Comparison of ENCODE assay signal across 14 cellular contexts in genomic region chr3:124282751-124283643, GRCh38.
DNase-seq lines count a peak whose midpoint lies in the region; ATAC-seq and TF ChIP-seq lines count a peak whose summit lies in the region.
"Had no signal": no experiment of that assay in that cellular context is flagged by ENCODE, and none has a peak within 500 bp of the region (broad histone marks: within the 10 kb centered on the region; RNA-seq: fewer than 3 reads in every experiment).

No MANE protein-coding gene starts in this region.

- H3K4me1 ChIP-seq in ascending aorta (peaks cover 31 to 86% of the 10 kb centered on the region in 2 donors), right cardiac atrium (ENCODE audit: control insufficient read depth, insufficient read depth, low read length) (peaks cover under 1% of the 10 kb centered on the region), stomach smooth muscle (ENCODE audit: control insufficient read depth, insufficient read depth, low read length) (peaks cover 49% of the 10 kb centered on the region)

- peak overlapping the region; percentile 92 to 98 for H3K27ac ChIP-seq in ascending aorta
- H3K27ac ChIP-seq in right cardiac atrium (ENCODE audit: low read length), result no peak overlapping the region
- peak overlapping the region; percentile 97 for H3K27ac ChIP-seq in stomach smooth muscle (ENCODE audit: low read length)
- H3K27ac ChIP-seq: C4-2B had no signal

- no peak overlapping the region for H3K4me3 Mint-ChIP-seq in mesothelial cell of epicardium
- no peak overlapping the region for H3K4me3 Mint-ChIP-seq in activated CD8-positive, alpha-beta memory T cell treated with anti-CD3 and anti-CD28 coated beads, Interleukin-2, amount 10 ng/mL, durations not matched to agents 7 days and 5 days
- H3K4me3 Mint-ChIP-seq: activated CD4-positive, alpha-beta T cell treated with anti-CD3 and anti-CD28 coated beads, Interleukin-2, amount 10 ng/mL, durations not matched to agents 7 days and 5 days had no signal

- peak overlapping the region in 1 of 2 donors; percentile 61 for H3K9ac ChIP-seq in stomach smooth muscle (ENCODE audit: low read length in 2 of 2)

- CTCF ChIA-PET in activated CD8-positive, alpha-beta memory T cell treated with anti-CD3 and anti-CD28 coated beads, Interleukin-2, amount 10 ng/mL, durations not matched to agents 7 days and 5 days (lab: Charles Lee), result no interaction called here

- H3K27ac Mint-ChIP-seq in mesothelial cell of epicardium, result no peak overlapping the region
- no peak overlapping the region for H3K27ac Mint-ChIP-seq in activated CD8-positive, alpha-beta memory T cell treated with anti-CD3 and anti-CD28 coated beads, Interleukin-2, amount 10 ng/mL, durations not matched to agents 7 days and 5 days
- H3K27ac Mint-ChIP-seq: activated CD4-positive, alpha-beta T cell treated with anti-CD3 and anti-CD28 coated beads, Interleukin-2, amount 10 ng/mL, durations not matched to agents 7 days and 5 days had no signal

- peaks cover under 1% of the 10 kb centered on the region for H3K9me3 Mint-ChIP-seq in mesothelial cell of epicardium
- no peaks in the 10 kb centered on the region for H3K9me3 Mint-ChIP-seq in activated CD8-positive, alpha-beta memory T cell treated with anti-CD3 and anti-CD28 coated beads, Interleukin-2, amount 10 ng/mL, durations not matched to agents 7 days and 5 days (ENCODE audit: low read depth)
- H3K9me3 Mint-ChIP-seq: activated CD4-positive, alpha-beta T cell treated with anti-CD3 and anti-CD28 coated beads, Interleukin-2, amount 10 ng/mL, durations not matched to agents 7 days and 5 days had no signal

- 34% methylated on average over 3 of the region's 3 CpGs for WGBS in right cardiac atrium

- no peak overlapping the region for H3K4me3 ChIP-seq in ascending aorta
- no peak overlapping the region for H3K4me3 ChIP-seq in right cardiac atrium (ENCODE audit: low read length)
- peak overlapping the region in 1 of 2 donors; percentile 47 for H3K4me3 ChIP-seq in stomach smooth muscle (ENCODE audit: low read length in 2 of 2)
- H3K4me3 ChIP-seq: adrenal gland had no signal

- ATAC-seq in right cardiac atrium, result peak; percentile 26 to 60
- ATAC-seq in activated CD8-positive, alpha-beta memory T cell treated with anti-CD3 and anti-CD28 coated beads, Interleukin-2, amount 10 ng/mL, durations not matched to agents 7 days and 5 days, result no peak

- peaks cover 3% of the 10 kb centered on the region for H3K27me3 Mint-ChIP-seq in mesothelial cell of epicardium (ENCODE audit: low read depth)
- peaks cover 3% of the 10 kb centered on the region for H3K27me3 Mint-ChIP-seq in activated CD8-positive, alpha-beta memory T cell treated with anti-CD3 and anti-CD28 coated beads, Interleukin-2, amount 10 ng/mL, durations not matched to agents 7 days and 5 days

- H3K36me3 Mint-ChIP-seq in mesothelial cell of epicardium, result no peaks in the 10 kb centered on the region
- no peaks in the 10 kb centered on the region for H3K36me3 Mint-ChIP-seq in activated CD8-positive, alpha-beta memory T cell treated with anti-CD3 and anti-CD28 coated beads, Interleukin-2, amount 10 ng/mL, durations not matched to agents 7 days and 5 days

- TF ChIP-seq CTCF in ascending aorta (IDR thresholded peaks at IDR 0.05) (no peak), mesothelial cell of epicardium (IDR thresholded peaks at IDR 0.05; ENCODE audit: unreplicated experiment) (no peak)

- intact Hi-C loops in ascending aorta (cut with DNase I), result loop anchor here (1.0 to 5.0 kb wide), 4 partner anchors 166 to 267 kb away; no protein-coding TSS in a partner anchor
- intact Hi-C loops in right cardiac atrium (cut with DNase I), result loop anchor here in 3 of 4 donors (5.0 to 10.0 kb wide), 3 partner anchors 198 to 268 kb away; no protein-coding TSS in a partner anchor

- H3K36me3 ChIP-seq in ascending aorta (no peaks in the 10 kb centered on the region), stomach smooth muscle (ENCODE audit: control insufficient read depth in 2 of 2, insufficient read depth in 2 of 2, low read length in 2 of 2) (no peaks in the 10 kb centered on the region)
- H3K36me3 ChIP-seq: adrenal gland had no signal

- peaks cover 5% of the 10 kb centered on the region for H3K4me1 Mint-ChIP-seq in mesothelial cell of epicardium
- no peaks in the 10 kb centered on the region for H3K4me1 Mint-ChIP-seq in activated CD8-positive, alpha-beta memory T cell treated with anti-CD3 and anti-CD28 coated beads, Interleukin-2, amount 10 ng/mL, durations not matched to agents 7 days and 5 days
- H3K4me1 Mint-ChIP-seq: activated CD4-positive, alpha-beta T cell treated with anti-CD3 and anti-CD28 coated beads, Interleukin-2, amount 10 ng/mL, durations not matched to agents 7 days and 5 days had no signal

- H3K9me3 ChIP-seq in ascending aorta (no peaks in the 10 kb centered on the region), right cardiac atrium (ENCODE audit: control insufficient read depth, low read length) (no peaks in the 10 kb centered on the region), stomach smooth muscle (ENCODE audit: control insufficient read depth in 2 of 2, low read length in 2 of 2) (no peaks in the 10 kb centered on the region)
- H3K9me3 ChIP-seq: adrenal gland had no signal

- DNase-seq in GM03348 (ENCODE audit: low spot score), result peak; percentile 45
- DNase-seq in ascending aorta (ENCODE audit: low spot score in 2 of 2), result peak; percentile 53 to 91
- no peak for DNase-seq in right cardiac atrium
- DNase-seq in mesothelial cell of epicardium (ENCODE audit: low spot score in 2 of 2, unreplicated experiment in 2 of 2), result no peak
- no peak for DNase-seq in midbrain (lab: John Stamatoyannopoulos, UW)
- no peak for DNase-seq in activated CD8-positive, alpha-beta memory T cell treated with anti-CD3 and anti-CD28 coated beads, Interleukin-2, amount 10 ng/mL, durations not matched to agents 7 days and 5 days
- DNase-seq in SKM-1 treated with dmso at 0.1 percent for 144 hours (lab: John Stamatoyannopoulos, UW; ENCODE audit: unreplicated experiment), result no peak
- DNase-seq: activated CD4-positive, alpha-beta T cell treated with anti-CD3 and anti-CD28 coated beads, Interleukin-2, amount 10 ng/mL, durations not matched to agents 7 days and 5 days; adrenal gland; SHP77 treated with DMSO at 0.1 percent for 48 hours; stimulated activated CD4-positive, alpha-beta T cell treated with anti-CD3 and anti-CD28 coated beads, Interleukin-15, amount 100 ng/mL, for 24 hours; T1000 had no signal

- no peaks in the 10 kb centered on the region for H3K27me3 ChIP-seq in ascending aorta
- H3K27me3 ChIP-seq in right cardiac atrium (ENCODE audit: control insufficient read depth, insufficient read depth), result no peaks in the 10 kb centered on the region
- H3K27me3 ChIP-seq in stomach smooth muscle (ENCODE audit: control insufficient read depth in 1 of 2, insufficient read depth in 2 of 2, low read length in 2 of 2), result no peaks in the 10 kb centered on the region
- H3K27me3 ChIP-seq: adrenal gland had no signal

Comparison
In these comparisons a context has a peak if more than half of its experiments do, and no peak if none do; other contexts are left out.
1. DNase-seq: peak in GM03348 (single experiment) and ascending aorta (2 of 2); none in right cardiac atrium (0 of 3), mesothelial cell of epicardium (0 of 2), midbrain (single experiment), activated CD8-positive, alpha-beta memory T cell treated with anti-CD3 and anti-CD28 coated beads, Interleukin-2, amount 10 ng/mL, durations not matched to agents 7 days and 5 days (single experiment) and SKM-1 treated with dmso at 0.1 percent for 144 hours (single experiment).